8 cellular contexts compared by ENCODE assay signal in the genomic region with DNA sequence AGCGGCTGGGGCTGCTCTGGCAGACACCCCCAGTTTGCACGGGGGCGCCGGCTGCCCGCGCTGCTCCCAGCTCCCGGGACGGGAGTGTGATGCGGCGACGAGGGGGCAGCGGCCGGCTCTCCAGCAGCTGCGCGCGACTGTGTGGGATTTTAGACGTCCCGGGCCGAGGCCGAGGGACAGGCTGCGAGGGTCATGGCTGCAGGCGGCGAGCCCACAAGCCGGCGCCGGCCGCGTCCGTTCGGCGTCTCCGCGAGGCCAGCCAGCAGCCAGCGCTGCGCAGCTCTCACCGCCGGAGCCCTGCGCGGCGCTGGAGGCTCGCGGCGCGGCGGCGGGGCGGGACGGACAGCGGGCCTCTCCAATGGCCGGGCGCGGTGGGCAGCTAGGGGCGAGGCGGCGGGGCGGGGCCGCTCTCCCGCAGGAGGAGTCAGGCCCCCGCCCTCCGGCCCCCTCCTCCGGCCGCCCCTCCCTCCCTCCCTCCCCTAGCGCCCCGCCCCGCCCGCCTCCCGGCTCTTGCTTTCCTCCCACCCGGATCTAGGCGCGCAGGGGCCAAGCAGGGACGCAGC. TPM values are rescaled to one million over a fixed set of nuclear protein-coding genes. Genes with fewer than 3 reads are reported as not detected.
DNase-seq lines count a peak whose midpoint lies in the region; ATAC-seq and TF ChIP-seq lines count a peak whose summit lies in the region.

A gene (minus strand): TSS at position 285 of the 563 bp plus-strand sequence. CDS start 310 bp downstream, outside the sequence.

- peak; percentile 55 to 59 for ATAC-seq in CD4-positive, CD25-positive, alpha-beta regulatory T cell (ENCODE audit: low read depth in 2 of 2)
- ATAC-seq in HG03175 (IDR thresholded peaks at IDR 0.05; ENCODE audit: unreplicated experiment) (peak; percentile 95), memory B cell (ENCODE audit: low read depth) (peak; percentile 88)

- intact Hi-C loops in activated CD4-positive, alpha-beta memory T cell treated with anti-CD3 and anti-CD28 coated beads for 36 hours (cut with micrococcal nuclease) = loop anchor here (2.0 kb wide), 1 partner anchor 82 kb away; a partner anchor contains a TSS

- H3K27me3 Mint-ChIP-seq in CD4-positive, CD25-positive, alpha-beta regulatory T cell = peaks cover 83% of the 10 kb centered on the region
- peaks cover 34% of the 10 kb centered on the region for H3K27me3 Mint-ChIP-seq in activated CD4-positive, alpha-beta memory T cell treated with anti-CD3 and anti-CD28 coated beads for 36 hours
- peaks cover 16% of the 10 kb centered on the region for H3K27me3 Mint-ChIP-seq in memory B cell

- in situ Hi-C loops in endometrial microvascular endothelial cells (cut with HindIII; ENCODE audit: inconsistent ontology term, low pct_unique_long_range_greater_than_20kb, low sequenced_read_pairs) = no loop called here

- H3K4me3 Mint-ChIP-seq in CD4-positive, CD25-positive, alpha-beta regulatory T cell = peak within 1 kb of the TSS; percentile 86 to 89 (median 88)
- peak within 1 kb of the TSS; percentile 77 for H3K4me3 Mint-ChIP-seq in activated CD4-positive, alpha-beta memory T cell treated with anti-CD3 and anti-CD28 coated beads for 36 hours
- H3K4me3 Mint-ChIP-seq in memory B cell = peak within 1 kb of the TSS; percentile 91

- no peaks in the 10 kb centered on the region for H3K36me3 Mint-ChIP-seq in CD4-positive, CD25-positive, alpha-beta regulatory T cell
- H3K36me3 Mint-ChIP-seq in activated CD4-positive, alpha-beta memory T cell treated with anti-CD3 and anti-CD28 coated beads for 36 hours = no peaks in the 10 kb centered on the region
- no peaks in the 10 kb centered on the region for H3K36me3 Mint-ChIP-seq in memory B cell

- H3K27me3 ChIP-seq in CD4-positive, CD25-positive, alpha-beta regulatory T cell (ENCODE audit: control insufficient read depth, insufficient read depth, low read length) = peaks cover 36% of the 10 kb centered on the region

- peak within 1 kb of the TSS in 1 of 3 donors; percentile 52 for H3K27ac Mint-ChIP-seq in CD4-positive, CD25-positive, alpha-beta regulatory T cell
- H3K27ac Mint-ChIP-seq in activated CD4-positive, alpha-beta memory T cell treated with anti-CD3 and anti-CD28 coated beads for 36 hours = no peak within 1 kb of the TSS
- H3K27ac Mint-ChIP-seq in memory B cell = peak within 1 kb of the TSS; percentile 24

- peaks cover 0 to 17% (median 4%) of the 10 kb centered on the region in 4 donors for H3K4me1 Mint-ChIP-seq in CD4-positive, CD25-positive, alpha-beta regulatory T cell
- H3K4me1 Mint-ChIP-seq in activated CD4-positive, alpha-beta memory T cell treated with anti-CD3 and anti-CD28 coated beads for 36 hours (ENCODE audit: low read depth) = peaks cover 9% of the 10 kb centered on the region
- H3K4me1 Mint-ChIP-seq in memory B cell = peaks cover 13% of the 10 kb centered on the region

- peak within 1 kb of the TSS; percentile 53 for H3K4me3 ChIP-seq in CD4-positive, CD25-positive, alpha-beta regulatory T cell (ENCODE audit: low read depth, low read length)

- no peaks in the 10 kb centered on the region for H3K9me3 ChIP-seq in CD4-positive, CD25-positive, alpha-beta regulatory T cell (ENCODE audit: control insufficient read depth in 2 of 2, low read length in 2 of 2)

- H3K9me3 Mint-ChIP-seq in CD4-positive, CD25-positive, alpha-beta regulatory T cell = no peaks in the 10 kb centered on the region
- H3K9me3 Mint-ChIP-seq in activated CD4-positive, alpha-beta memory T cell treated with anti-CD3 and anti-CD28 coated beads for 36 hours = no peaks in the 10 kb centered on the region
- H3K9me3 Mint-ChIP-seq in memory B cell = no peaks in the 10 kb centered on the region

- peaks cover 18% of the 10 kb centered on the region for H3K4me1 ChIP-seq in CD4-positive, CD25-positive, alpha-beta regulatory T cell (ENCODE audit: control insufficient read depth, insufficient read depth, low read length, poor library complexity, severe bottlenecking)

- no peaks in the 10 kb centered on the region for H3K36me3 ChIP-seq in CD4-positive, CD25-positive, alpha-beta regulatory T cell (ENCODE audit: control insufficient read depth, insufficient read depth, low read length)

- DNase-seq in CD4-positive, CD25-positive, alpha-beta regulatory T cell = peak in 1 of 3 donors; percentile 58
- DNase-seq in NCI-H345 treated with DMSO at 0.1 percent for 48 hours (lab: John Stamatoyannopoulos, UW; ENCODE audit: unreplicated experiment) (peak; percentile 73), memory B cell (ENCODE audit: low spot score in 2 of 2) (peak; percentile 10 to 18)
- DNase-seq in activated CD4-positive, alpha-beta memory T cell treated with anti-CD3 and anti-CD28 coated beads for 36 hours = peak; percentile 71
- peak; percentile 55 for DNase-seq in stimulated activated CD8-positive, alpha-beta memory T cell treated with anti-CD3 and anti-CD28 coated beads, Interleukin-4, amount 100 ng/mL, for 24 hours (ENCODE audit: low read depth)

- peak; percentile 24 for TF ChIP-seq POLR2A in GM19099 (IDR thresholded peaks at IDR 0.05; ENCODE audit: extremely low read depth, insufficient read length, low read depth)

- CTCF ChIA-PET in activated CD4-positive, alpha-beta memory T cell treated with anti-CD3 and anti-CD28 coated beads for 36 hours (lab: Charles Lee) = interaction anchor here (0.6 to 3.3 kb wide), 6 partner anchors 9 to 362 kb away, joined by 3 to 18 read pairs (median 4); no protein-coding TSS in a partner anchor

- no peak within 1 kb of the TSS for H3K27ac ChIP-seq in CD4-positive, CD25-positive, alpha-beta regulatory T cell (ENCODE audit: insufficient read depth, low read length, poor library complexity, severe bottlenecking)

- POLR2A ChIA-PET in activated CD4-positive, alpha-beta memory T cell treated with anti-CD3 and anti-CD28 coated beads for 36 hours (lab: Charles Lee) = interaction anchor here (0.6 kb wide), 1 partner anchor 50 kb away, joined by 3 read pairs; no protein-coding TSS in a partner anchor

RNA-seq across cellular contexts. Expression of the gene that starts here (rescaled TPM):
- total RNA-seq in CD4-positive, CD25-positive, alpha-beta regulatory T cell = not detected
- polyA plus RNA-seq in CD4-positive, CD25-positive, alpha-beta regulatory T cell = not detected
- total RNA-seq in activated CD4-positive, alpha-beta memory T cell treated with anti-CD3 and anti-CD28 coated beads for 36 hours = under 1 TPM; 0.33 to 0.36 TPM
- 127 TPM for total RNA-seq in endometrial microvascular endothelial cells (ENCODE audit: inconsistent ontology term)

Comparison
In these comparisons a context has a peak if more than half of its experiments do, and no peak if none do; other contexts are left out.
1. RNA of the gene that starts here (total RNA-seq): 127 TPM in endometrial microvascular endothelial cells (single experiment); 0.33 to 0.36 TPM in activated CD4-positive, alpha-beta memory T cell treated with anti-CD3 and anti-CD28 coated beads for 36 hours and not detected in CD4-positive, CD25-positive, alpha-beta regulatory T cell (single experiment); every median in the first group is over 10 times any median in the second.
2. Peak in ATAC-seq and H3K4me3 ChIP-seq in CD4-positive, CD25-positive, alpha-beta regulatory T cell; RNA of the gene not detected or under 1 TPM.
3. Peak in DNase-seq in activated CD4-positive, alpha-beta memory T cell treated with anti-CD3 and anti-CD28 coated beads for 36 hours; RNA of the gene not detected or under 1 TPM.
4. Peak in every context shown above with its lines, with median percentiles within 50 percentile points of each other: ATAC-seq and H3K4me3 Mint-ChIP-seq.